ENCODE assay signal across 8 cellular contexts in genomic region chr11:64489831-64490441, GRCh38.
DNase-seq lines count a peak whose midpoint lies in the region; ATAC-seq and TF ChIP-seq lines count a peak whose summit lies in the region.

No MANE protein-coding gene starts in this region.

- H3K27me3 Mint-ChIP-seq in activated CD8-positive, alpha-beta T cell treated with anti-CD3 and anti-CD28 coated beads for 36 hours, result peaks cover 28% of the 10 kb centered on the region
- H3K27me3 Mint-ChIP-seq in naive thymus-derived CD4-positive, alpha-beta T cell, result peaks cover 37 to 60% (median 49%) of the 10 kb centered on the region in 5 donors

- H3K4me1 ChIP-seq in right atrium auricular region (no peaks in the 10 kb centered on the region), testis (no peaks in the 10 kb centered on the region)
- H3K4me1 ChIP-seq in naive thymus-derived CD4-positive, alpha-beta T cell (ENCODE audit: control insufficient read depth in 2 of 2, insufficient read depth in 2 of 2, low read length in 2 of 2), result peaks cover 0 to 4% of the 10 kb centered on the region in 2 donors

- H3K36me3 Mint-ChIP-seq in activated CD8-positive, alpha-beta T cell treated with anti-CD3 and anti-CD28 coated beads for 36 hours (ENCODE audit: low read depth), result no peaks in the 10 kb centered on the region
- peaks cover 0 to 4% (median 0%) of the 10 kb centered on the region in 5 donors for H3K36me3 Mint-ChIP-seq in naive thymus-derived CD4-positive, alpha-beta T cell

- H3K27ac ChIP-seq in right atrium auricular region (no peak overlapping the region), testis (no peak overlapping the region)
- H3K27ac ChIP-seq in naive thymus-derived CD4-positive, alpha-beta T cell (ENCODE audit: low read depth, low read length), result no peak overlapping the region

- no peak for TF ChIP-seq POLR2A in testis (IDR thresholded peaks at IDR 0.05)

- H3K9me3 ChIP-seq in right atrium auricular region (no peaks in the 10 kb centered on the region), testis (no peaks in the 10 kb centered on the region)
- H3K9me3 ChIP-seq in naive thymus-derived CD4-positive, alpha-beta T cell (ENCODE audit: control insufficient read depth in 2 of 3, low read length in 3 of 3), result no peaks in the 10 kb centered on the region

- DNase-seq in Right ventricle myocardium inferior (ENCODE audit: missing footprints) (peak; percentile 80), right atrium auricular region (ENCODE audit: low spot score) (no peak), NCI-H226 (peak; percentile 3), epithelial cell of proximal tubule (ENCODE audit: low read depth) (no peak), testis (peak; percentile 74)
- DNase-seq in activated CD8-positive, alpha-beta T cell treated with anti-CD3 and anti-CD28 coated beads for 36 hours, result peak; percentile 54
- peak in 6 of 9 donors; percentile 14 to 51 (median 33) for DNase-seq in naive thymus-derived CD4-positive, alpha-beta T cell

- peaks cover 0 to 4% of the 10 kb centered on the region in 2 donors for H3K27me3 ChIP-seq in right atrium auricular region
- no peaks in the 10 kb centered on the region for H3K27me3 ChIP-seq in naive thymus-derived CD4-positive, alpha-beta T cell (ENCODE audit: control insufficient read depth in 2 of 2, insufficient read depth in 2 of 2, low read length in 2 of 2)
- no peaks in the 10 kb centered on the region for H3K27me3 ChIP-seq in testis

- ATAC-seq in Right ventricle myocardium inferior (peak; percentile 62), GM18873 (IDR thresholded peaks at IDR 0.05; ENCODE audit: low FRiP score, unreplicated experiment) (no peak)
- peak; percentile 74 for ATAC-seq in activated CD8-positive, alpha-beta T cell treated with anti-CD3 and anti-CD28 coated beads for 36 hours
- peak; percentile 76 for ATAC-seq in naive thymus-derived CD4-positive, alpha-beta T cell

- POLR2A ChIA-PET in activated CD8-positive, alpha-beta T cell treated with anti-CD3 and anti-CD28 coated beads for 36 hours (lab: Charles Lee), result no interaction called here
- POLR2A ChIA-PET in naive thymus-derived CD4-positive, alpha-beta T cell (lab: Charles Lee), result interaction anchor here (0.8 kb wide), 1 partner anchor 40 kb away, joined by 6 read pairs; no protein-coding TSS in a partner anchor

- CTCF ChIA-PET in activated CD8-positive, alpha-beta T cell treated with anti-CD3 and anti-CD28 coated beads for 36 hours (lab: Charles Lee), result interaction anchor here (1.0 to 3.8 kb wide), 7 partner anchors 12 to 228 kb away, joined by 3 to 11 read pairs (median 4); no protein-coding TSS in a partner anchor
- CTCF ChIA-PET in naive thymus-derived CD4-positive, alpha-beta T cell (lab: Charles Lee), result no interaction called here

- H3K4me1 Mint-ChIP-seq in activated CD8-positive, alpha-beta T cell treated with anti-CD3 and anti-CD28 coated beads for 36 hours (ENCODE audit: low read depth), result peaks cover 3% of the 10 kb centered on the region
- peaks cover 4 to 22% (median 11%) of the 10 kb centered on the region in 7 donors for H3K4me1 Mint-ChIP-seq in naive thymus-derived CD4-positive, alpha-beta T cell

- H3K36me3 ChIP-seq in right atrium auricular region, result no peaks in the 10 kb centered on the region
- no peaks in the 10 kb centered on the region for H3K36me3 ChIP-seq in naive thymus-derived CD4-positive, alpha-beta T cell (ENCODE audit: control insufficient read depth in 2 of 3, insufficient read depth in 3 of 3, low read length in 3 of 3)
- no peaks in the 10 kb centered on the region for H3K36me3 ChIP-seq in testis (ENCODE audit: low read depth, missing control alignments)

- H3K4me3 Mint-ChIP-seq in activated CD8-positive, alpha-beta T cell treated with anti-CD3 and anti-CD28 coated beads for 36 hours, result no peak overlapping the region
- H3K4me3 Mint-ChIP-seq in naive thymus-derived CD4-positive, alpha-beta T cell, result peak overlapping the region in 2 of 10 donors; percentile 55 to 57

- WGBS in testis, 2 donors, result 2 to 19% methylated on average over 7 to 26 of the region's 26 CpGs

- intact Hi-C loops in Right ventricle myocardium inferior (cut with DNase I), result no loop called here
- intact Hi-C loops in activated CD8-positive, alpha-beta T cell treated with anti-CD3 and anti-CD28 coated beads for 36 hours (cut with micrococcal nuclease), result loop anchor here (5.0 kb wide), 1 partner anchor 152 kb away; no protein-coding TSS in a partner anchor
- intact Hi-C loops in naive thymus-derived CD4-positive, alpha-beta T cell (cut with micrococcal nuclease), result no loop called here
- intact Hi-C loops in testis (cut with DNase I; ENCODE audit: low total_unique reads), result no loop called here

- peak in 1 of 2 donors; percentile 62 for TF ChIP-seq CTCF in right atrium auricular region (IDR thresholded peaks at IDR 0.05)
- TF ChIP-seq CTCF in activated CD8-positive, alpha-beta T cell treated with anti-CD3 and anti-CD28 coated beads for 36 hours (IDR thresholded peaks at IDR 0.05), result peak; percentile 83
- peak; percentile 72 for TF ChIP-seq CTCF in epithelial cell of proximal tubule (conservative IDR thresholded peaks at IDR 0.05; ENCODE audit: low read depth, low read length)
- peak; percentile 14 to 66 (median 63) for TF ChIP-seq CTCF in testis (IDR thresholded peaks at IDR 0.05)

- H3K9me3 Mint-ChIP-seq in activated CD8-positive, alpha-beta T cell treated with anti-CD3 and anti-CD28 coated beads for 36 hours, result no peaks in the 10 kb centered on the region
- no peaks in the 10 kb centered on the region for H3K9me3 Mint-ChIP-seq in naive thymus-derived CD4-positive, alpha-beta T cell

- H3K4me3 ChIP-seq in right atrium auricular region, result no peak overlapping the region
- H3K4me3 ChIP-seq in epithelial cell of proximal tubule (ENCODE audit: low read depth, low read length), result no peak overlapping the region
- no peak overlapping the region for H3K4me3 ChIP-seq in naive thymus-derived CD4-positive, alpha-beta T cell (ENCODE audit: low read length)
- H3K4me3 ChIP-seq in testis, result peak overlapping the region; percentile 4 to 9

- no peak overlapping the region for H3K27ac Mint-ChIP-seq in activated CD8-positive, alpha-beta T cell treated with anti-CD3 and anti-CD28 coated beads for 36 hours
- H3K27ac Mint-ChIP-seq in naive thymus-derived CD4-positive, alpha-beta T cell, result no peak overlapping the region

Comparison
In these comparisons a context has a peak if more than half of its experiments do, and no peak if none do; other contexts are left out.
1. DNase-seq: peak in Right ventricle myocardium inferior (single experiment), NCI-H226 (single experiment), activated CD8-positive, alpha-beta T cell treated with anti-CD3 and anti-CD28 coated beads for 36 hours (single experiment), naive thymus-derived CD4-positive, alpha-beta T cell (6 of 9) and testis (single experiment); none in right atrium auricular region (single experiment) and epithelial cell of proximal tubule (single experiment).
2. H3K4me3 ChIP-seq: peak in testis (2 of 2); none in right atrium auricular region (0 of 2), epithelial cell of proximal tubule (single experiment) and naive thymus-derived CD4-positive, alpha-beta T cell (single experiment).